In genomic region chr17:59347975-59348391, GRCh38 we compare ENCODE assay signal across 18 cellular contexts. TPM values are rescaled to one million over a fixed set of nuclear protein-coding genes. Genes with fewer than 3 reads are reported as not detected.
A peak's percentile ranks its signal among the peaks of the same experiment; 100 is the strongest.
DNase-seq lines count a peak whose midpoint lies in the region; ATAC-seq, FAIRE-seq and TF ChIP-seq lines count a peak whose summit lies in the region.
"Had no signal": no experiment of that assay in that cellular context is flagged by ENCODE, and none has a peak within 500 bp of the region (broad histone marks: within the 10 kb centered on the region; RNA-seq: fewer than 3 reads in every experiment).

No MANE protein-coding gene starts in this region.

- H3K4me1 ChIP-seq in right lobe of liver: peaks cover 0 to 33% (median 15%) of the 10 kb centered on the region in 4 donors
- peaks cover 45% of the 10 kb centered on the region for H3K4me1 ChIP-seq in HepG2 (ENCODE audit: insufficient read depth, low read length)
- H3K4me1 ChIP-seq in neural progenitor cell: peaks cover 31% of the 10 kb centered on the region
- H3K4me1 ChIP-seq: Caco-2 had no signal

- TF ChIP-seq CTCF in right lobe of liver (IDR thresholded peaks at IDR 0.05): no peak
- no peak for TF ChIP-seq CTCF in HepG2 (CRISPR knock-in tag; IDR thresholded peaks at IDR 0.05)
- TF ChIP-seq CTCF in brain microvascular endothelial cell (IDR thresholded peaks at IDR 0.05; ENCODE audit: low read depth, low read length, missing control alignments): no peak
- no peak for TF ChIP-seq CTCF in neural progenitor cell (IDR thresholded peaks at IDR 0.05)

- no peak for TF ChIP-seq RAD21 in HepG2 (CRISPR knock-in tag; IDR thresholded peaks at IDR 0.05)

- peak in 3 of 4 donors; percentile 11 to 32 (median 25) for ATAC-seq in right lobe of liver
- no peak for ATAC-seq in HepG2

- no peak for FAIRE-seq in HepG2 (lab: Jason Lieb, UNC)

- H3K27ac ChIP-seq in right lobe of liver: peak overlapping the region in 1 of 3 donors; percentile 30
- H3K27ac ChIP-seq in HepG2 (ENCODE audit: extremely low read length, insufficient read depth, low read length): no peak overlapping the region
- H3K27ac ChIP-seq in brain microvascular endothelial cell: no peak overlapping the region
- H3K27ac ChIP-seq in neural progenitor cell: no peak overlapping the region
- H3K27ac ChIP-seq: esophagus muscularis mucosa, SJCRH30 had no signal

- H3K36me3 ChIP-seq in right lobe of liver: peaks cover 0 to under 1% (median 0%) of the 10 kb centered on the region in 4 donors
- no peaks in the 10 kb centered on the region; a peak in 1 of 5 replicates for H3K36me3 ChIP-seq in HepG2 (replicated peaks in 1 of 2; ENCODE audit: control insufficient read depth in 1 of 2, insufficient read depth in 2 of 2, low read length in 2 of 2)
- H3K36me3 ChIP-seq in brain microvascular endothelial cell (replicated peaks): no peaks in the 10 kb centered on the region
- no peaks in the 10 kb centered on the region for H3K36me3 ChIP-seq in neural progenitor cell
- H3K36me3 ChIP-seq: SJCRH30 had no signal

- in situ Hi-C loops in HepG2 (cut with HindIII; ENCODE audit: extremely low pct_ligation_motif_present, low pct_unique_long_range_greater_than_20kb): no loop called here
- in situ Hi-C loops in brain microvascular endothelial cell (cut with HindIII; ENCODE audit: low pct_ligation_motif_present, low sequenced_read_pairs): loop anchor here (25.0 kb wide), 1 partner anchor 89 kb away; no protein-coding TSS in a partner anchor

- intact Hi-C loops in right lobe of liver (cut with DNase I) (no loop called here), HepG2 (cut with micrococcal nuclease; ENCODE audit: unreplicated experiment) (no loop called here)

- no peaks in the 10 kb centered on the region for H3K27me3 ChIP-seq in right lobe of liver
- H3K27me3 ChIP-seq in HepG2 (ENCODE audit: control insufficient read depth in 1 of 2, insufficient read depth in 2 of 2, low read length in 2 of 2): no peaks in the 10 kb centered on the region
- H3K27me3 ChIP-seq in brain microvascular endothelial cell (replicated peaks): no peaks in the 10 kb centered on the region
- H3K27me3 ChIP-seq in neural progenitor cell: no peaks in the 10 kb centered on the region
- H3K27me3 ChIP-seq: esophagus muscularis mucosa, SJCRH30 had no signal

- peaks cover 9% of the 10 kb centered on the region for H3K27me3 Mint-ChIP-seq in neural progenitor cell (ENCODE audit: insufficient read depth, low read depth)
- H3K27me3 Mint-ChIP-seq: activated CD4-positive, alpha-beta memory T cell treated with anti-CD3 and anti-CD28 coated beads for 36 hours had no signal

- peaks cover under 1% of the 10 kb centered on the region for H3K36me3 Mint-ChIP-seq in neural progenitor cell
- H3K36me3 Mint-ChIP-seq: activated CD4-positive, alpha-beta memory T cell treated with anti-CD3 and anti-CD28 coated beads for 36 hours had no signal

- H3K4me2 ChIP-seq in HepG2 (ENCODE audit: low read depth, low read length) (no peak overlapping the region), neural progenitor cell (no peak overlapping the region)

- POLR2A ChIA-PET in HepG2 (lab: Yijun Ruan, JAX): interaction anchor here (1.0 kb wide), 1 partner anchor 82 kb away, joined by 3 read pairs; no protein-coding TSS in a partner anchor

- H3K9me3 ChIP-seq in right lobe of liver (no peaks in the 10 kb centered on the region), HepG2 (ENCODE audit: low read length) (no peaks in the 10 kb centered on the region), neural progenitor cell (ENCODE audit: low read depth) (no peaks in the 10 kb centered on the region)
- H3K9me3 ChIP-seq: Caco-2, esophagus muscularis mucosa, SJCRH30 had no signal

- H3K27ac Mint-ChIP-seq in neural progenitor cell: peak overlapping the region; percentile 19
- H3K27ac Mint-ChIP-seq: activated CD4-positive, alpha-beta memory T cell treated with anti-CD3 and anti-CD28 coated beads for 36 hours had no signal

- H4K20me1 ChIP-seq in HepG2 (ENCODE audit: insufficient read depth, low read length) (peaks cover 22% of the 10 kb centered on the region), neural progenitor cell (ENCODE audit: low read depth) (peaks cover 96% of the 10 kb centered on the region)

- H3K4me1 Mint-ChIP-seq in neural progenitor cell: peaks cover 66% of the 10 kb centered on the region

- no peaks in the 10 kb centered on the region for H3K9me3 Mint-ChIP-seq in neural progenitor cell
- H3K9me3 Mint-ChIP-seq: activated CD4-positive, alpha-beta memory T cell treated with anti-CD3 and anti-CD28 coated beads for 36 hours had no signal

- DNase-seq in right lobe of liver (no peak), HepG2 (ENCODE audit: low spot score) (no peak), brain microvascular endothelial cell (peak; percentile 60), neural progenitor cell (ENCODE audit: low spot score) (no peak), HuH-7.5 (ENCODE audit: low spot score) (no peak), anterior cingulate cortex (lab: John Stamatoyannopoulos, UW) (no peak), GOT3 (lab: John Stamatoyannopoulos, UW) (no peak), NCI-H345 (lab: John Stamatoyannopoulos, UW) (no peak)
- DNase-seq: activated CD4-positive, alpha-beta memory T cell treated with anti-CD3 and anti-CD28 coated beads for 36 hours; amniotic stem cell; dermis blood vessel endothelial cell; GDM1; head of caudate nucleus; kidney glomerular epithelial cell; NK-92 treated with Interleukin-12 subunit alpha and Interleukin-12 subunit beta, amount 100 ng/mL, for 24 hours; SJCRH30 had no signal

- BruUV-seq in HepG2 (replicated peaks; lab: Mats Ljungman, UMichigan): no TSS peak

- no peak for TF ChIP-seq POLR2A in right lobe of liver (IDR thresholded peaks at IDR 0.05)
- TF ChIP-seq POLR2A in HepG2 (IDR thresholded peaks at IDR 0.05; ENCODE audit: insufficient read depth in 1 of 2, low read depth in 2 of 2, low read length in 2 of 2): no peak

- TF ChIP-seq EP300 in HepG2 (IDR thresholded peaks at IDR 0.05; ENCODE audit: low read depth in 2 of 2, low read length in 2 of 2) (no peak), HepG2 (CRISPR knock-in tag; IDR thresholded peaks at IDR 0.05; ENCODE audit: borderline replicate concordance) (no peak)

- H3K79me2 ChIP-seq in HepG2 (ENCODE audit: insufficient read depth, low read length) (peaks cover 52% of the 10 kb centered on the region), neural progenitor cell (ENCODE audit: low read depth) (peaks cover 74% of the 10 kb centered on the region)

- H2AFZ ChIP-seq in HepG2 (ENCODE audit: low read length): no peak overlapping the region
- no peak overlapping the region for H2AFZ ChIP-seq in neural progenitor cell (replicated peaks)

- WGBS in right lobe of liver (ENCODE audit: insufficient coverage, low coverage, low lambda C conversion rate, missing lambda C conversion rate): 62% methylated on average over 7 of the region's 7 CpGs
- 93% methylated on average over 7 of the region's 7 CpGs for WGBS in HepG2 (ENCODE audit: low lambda C conversion rate)

- CTCF ChIA-PET in HepG2 (lab: Yijun Ruan, JAX; ENCODE audit: low intra/inter-chr PET ratio, low total read pairs): no interaction called here

- peaks cover 19% of the 10 kb centered on the region for H3F3A ChIP-seq in neural progenitor cell (ENCODE audit: low read depth)

- no peak overlapping the region for H3K9ac ChIP-seq in HepG2 (ENCODE audit: insufficient read depth, low read depth, low read length)
- no peak overlapping the region for H3K9ac ChIP-seq in neural progenitor cell

- peak overlapping the region; percentile 8 for H3K4me3 Mint-ChIP-seq in neural progenitor cell
- H3K4me3 Mint-ChIP-seq: activated CD4-positive, alpha-beta memory T cell treated with anti-CD3 and anti-CD28 coated beads for 36 hours had no signal

- no peak overlapping the region for H3K4me3 ChIP-seq in right lobe of liver
- no peak overlapping the region for H3K4me3 ChIP-seq in HepG2 (replicated peaks in 1 of 3; ENCODE audit: insufficient read depth in 1 of 3, low read depth in 2 of 3, low read length in 3 of 3)
- H3K4me3 ChIP-seq in brain microvascular endothelial cell (ENCODE audit: low read depth, low read length): no peak overlapping the region
- no peak overlapping the region for H3K4me3 ChIP-seq in neural progenitor cell
- H3K4me3 ChIP-seq: esophagus muscularis mucosa, SJCRH30 had no signal

TF ChIP-seq in HepG2, 621 proteins besides CTCF, POLR2A, EP300 and RAD21 (continues in another document):
- TF ChIP-seq GLMP (CRISPR knock-in tag; IDR thresholded peaks at IDR 0.05; ENCODE audit: borderline replicate concordance): no peak

RNA-seq across cellular contexts. Expression of gene YPEL2, which starts 16.5 kb away (rescaled TPM):
- total RNA-seq in right lobe of liver (10 to 100 TPM in 4 of 6 experiments, 1 to 10 TPM in 2; 9.2 to 23.3 (median 15.2) TPM), HepG2 (2016; rRNA removed; fragmentation: Illumina TruSeq; extraction: Trizol) (7.5 and 8.5 TPM in 2 replicates), neural progenitor cell (ENCODE audit: low replicate concordance) (21.4 and 38.0 TPM in 2 replicates)
- total RNA-seq in HepG2 (2016; cell fraction: cytosol; rRNA removed; fragmentation: Illumina TruSeq; extraction: Trizol; ENCODE audit: low read depth): 18.9 and 21.5 TPM in 2 replicates
- total RNA-seq in HepG2 (2016; cell fraction: insoluble cytoplasmic fraction; rRNA removed; fragmentation: Illumina TruSeq; extraction: Trizol): 6.7 and 7.0 TPM in 2 replicates
- 5.7 and 6.1 TPM in 2 replicates for total RNA-seq in HepG2 (2016; cell fraction: membrane; rRNA removed; fragmentation: Illumina TruSeq; extraction: Trizol)
- 9.8 and 11.4 TPM in 2 replicates for total RNA-seq in HepG2 (2016; cell fraction: nucleus; rRNA removed; fragmentation: Illumina TruSeq; extraction: Trizol)
- 18.2 and 21.1 TPM in 2 replicates for polyA plus RNA-seq in HepG2 (2011; rRNA removed)
- 8.0 and 10.6 TPM in 2 replicates for polyA plus RNA-seq in HepG2 (2011; cell fraction: cytosol; rRNA removed)
- polyA plus RNA-seq in HepG2 (2011; cell fraction: nucleus; rRNA removed): 16.3 and 20.7 TPM in 2 replicates
- 11.0 TPM in 2 replicates for polyA plus RNA-seq in HepG2 (2012)
- polyA plus RNA-seq in HepG2 (2016; cell fraction: cytosol; fragmentation: Illumina TruSeq; extraction: Trizol; ENCODE audit: low read depth): 0.68 and 0.79 TPM in 2 replicates
- 5.2 and 5.6 TPM in 2 replicates for polyA plus RNA-seq in HepG2 (2016; cell fraction: insoluble cytoplasmic fraction; fragmentation: Illumina TruSeq; extraction: Trizol; ENCODE audit: low read depth)
- 2.3 and 2.4 TPM in 2 replicates for polyA plus RNA-seq in HepG2 (2016; cell fraction: membrane; fragmentation: Illumina TruSeq; extraction: Trizol; ENCODE audit: low read depth)
- polyA plus RNA-seq in HepG2 (2016; cell fraction: nucleus; fragmentation: Illumina TruSeq; extraction: Trizol; ENCODE audit: insufficient read depth, low read depth): 12.0 and 12.1 TPM in 2 replicates
- 10.4 and 56.0 TPM in 2 replicates for polyA minus RNA-seq in HepG2 (2011; rRNA and poly(A)+ RNA removed; ENCODE audit: low replicate concordance)
- polyA minus RNA-seq in HepG2 (2011; cell fraction: cytosol; rRNA and poly(A)+ RNA removed): 12.7 and 15.6 TPM in 2 replicates
- polyA minus RNA-seq in HepG2 (2011; cell fraction: nucleus; rRNA and poly(A)+ RNA removed): 18.7 and 25.6 TPM in 2 replicates
